ENCODE assay signal across 22 cellular contexts in the genomic region with DNA sequence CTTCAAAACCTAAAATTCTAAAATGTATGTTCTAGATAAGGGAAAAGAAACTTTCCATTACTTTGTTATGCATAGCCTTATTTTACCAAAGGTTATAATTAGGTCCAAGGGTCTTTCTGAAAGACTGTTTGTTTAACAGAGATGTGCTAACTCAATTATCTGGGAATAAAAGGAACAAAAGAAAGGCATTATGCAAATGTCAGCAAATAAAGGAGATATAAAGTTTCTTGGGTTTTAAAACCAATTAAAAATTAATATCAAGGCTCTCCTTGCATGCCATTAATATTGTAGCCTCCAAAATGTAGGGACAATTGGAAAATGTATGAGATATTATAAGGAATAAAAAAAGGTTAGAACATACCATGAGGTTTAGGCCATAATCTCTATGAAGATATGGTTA.
"Had no signal": no experiment of that assay in that cellular context is flagged by ENCODE, and none has a peak within 500 bp of the region (broad histone marks: within the 10 kb centered on the region; RNA-seq: fewer than 3 reads in every experiment).

No MANE protein-coding gene starts in this region.

- ATAC-seq: foreskin keratinocyte, gastroesophageal sphincter, heart right ventricle, left cardiac atrium, left lung, left ventricle myocardium superior, lower lobe of right lung, mucosa of descending colon had no signal

- H3K27me3 ChIP-seq: esophagus muscularis mucosa, foreskin keratinocyte, gastroesophageal sphincter, heart right ventricle, left lung had no signal

- H3K4me3 Mint-ChIP-seq: mesothelial cell of epicardium, naive B cell had no signal

- H3K4me1 Mint-ChIP-seq: mesothelial cell of epicardium, naive B cell had no signal

- H3K36me3 Mint-ChIP-seq: mesothelial cell of epicardium, naive B cell had no signal

- H3K4me1 ChIP-seq: esophagus muscularis mucosa, foreskin keratinocyte, gastroesophageal sphincter, heart right ventricle, left lung, lower lobe of right lung had no signal

- FAIRE-seq: endothelial cell of umbilical vein, frontal cortex, islet of Langerhans, keratinocyte had no signal

- H3K27ac ChIP-seq: coronary artery, dorsolateral prefrontal cortex, esophagus muscularis mucosa, foreskin keratinocyte, gastroesophageal sphincter, heart right ventricle, left lung, lower lobe of right lung had no signal

- H3K27ac Mint-ChIP-seq: mesothelial cell of epicardium, naive B cell had no signal

- DNase-seq: dermis blood vessel endothelial cell; dorsolateral prefrontal cortex; effector CD4-positive, alpha-beta T cell; effector memory CD4-positive, alpha-beta T cell; foreskin keratinocyte; heart right ventricle; hippocampal formation; left cardiac atrium; left lung; left ventricle myocardium superior; lower lobe of right lung; mesenchymal stem cell; mucosa of descending colon; naive B cell had no signal

- H3K4me3 ChIP-seq: coronary artery, dorsolateral prefrontal cortex, esophagus muscularis mucosa, gastroesophageal sphincter, heart right ventricle, left lung, lower lobe of right lung, mucosa of descending colon had no signal

- H3K36me3 ChIP-seq: esophagus muscularis mucosa, gastroesophageal sphincter, heart right ventricle, left lung, lower lobe of right lung had no signal

- H3K9me3 ChIP-seq: esophagus muscularis mucosa, gastroesophageal sphincter, left lung, lower lobe of right lung, mucosa of descending colon had no signal
